In the genomic region with DNA sequence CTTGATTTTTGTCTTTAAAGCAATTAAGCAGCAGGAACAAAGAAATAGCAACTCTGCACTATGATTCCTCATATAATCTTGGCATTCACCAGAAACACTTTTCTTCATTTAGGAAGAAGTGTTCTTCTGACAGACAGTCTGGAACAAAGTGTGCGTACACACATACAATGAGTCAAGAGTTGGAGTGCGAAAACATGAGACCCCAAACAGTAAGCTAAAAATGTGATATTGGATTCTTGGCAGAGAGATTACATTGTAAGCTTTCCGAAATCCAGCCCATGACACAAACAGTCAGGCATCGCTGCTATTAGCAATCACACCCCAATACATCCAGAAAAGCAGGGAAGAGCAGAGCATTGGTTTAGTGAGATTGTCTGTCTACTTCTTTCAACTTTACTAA, we compare ENCODE assay signal across 16 cellular contexts.
A peak's percentile ranks its signal among the peaks of the same experiment; 100 is the strongest.
DNase-seq lines count a peak whose midpoint lies in the region; TF ChIP-seq lines count a peak whose summit lies in the region.
"Had no signal": no experiment of that assay in that cellular context is flagged by ENCODE, and none has a peak within 500 bp of the region (broad histone marks: within the 10 kb centered on the region; RNA-seq: fewer than 3 reads in every experiment).

No MANE protein-coding gene starts in this region.

- H3K4me3 ChIP-seq in fibroblast of the aortic adventitia (ENCODE audit: low read depth, low read length), result no peak overlapping the region
- H3K4me3 ChIP-seq: GM12878, GM23338 had no signal

- DNase-seq in HCEC 1CT (peak; percentile 23), astrocyte of the hippocampus (ENCODE audit: low read depth, low spot score) (peak; percentile 13), fibroblast of the aortic adventitia (ENCODE audit: low read depth) (peak; percentile 49), superior temporal gyrus (ENCODE audit: extremely low spot score) (peak; percentile 69), glomerular visceral epithelial cell (ENCODE audit: extremely low spot score) (no peak), T-helper 1 cell (no peak), pons (ENCODE audit: low spot score) (no peak)
- DNase-seq: ACHN; C1 segment of cervical spinal cord; Calu3; CD4-positive, alpha-beta T cell; DMS 273 treated with DMSO at 0.1 percent for 48 hours; DMS79; H7 had no signal

- TF ChIP-seq CTCF in fibroblast of the aortic adventitia (IDR thresholded peaks at IDR 0.05; ENCODE audit: insufficient read depth, low read length), result no peak

Comparison
In these comparisons a context has a peak if more than half of its experiments do, and no peak if none do; other contexts are left out.
1. DNase-seq: peak in HCEC 1CT (single experiment), astrocyte of the hippocampus (single experiment), fibroblast of the aortic adventitia (single experiment) and superior temporal gyrus (single experiment); none in glomerular visceral epithelial cell (single experiment), T-helper 1 cell (0 of 5) and pons (single experiment).